9 cellular contexts compared by ENCODE assay signal in genomic region chr11:61964941-61965282, GRCh38. TPM values are rescaled to one million over a fixed set of nuclear protein-coding genes. Genes with fewer than 3 reads are reported as not detected.
DNase-seq lines count a peak whose midpoint lies in the region; ATAC-seq, FAIRE-seq and TF ChIP-seq lines count a peak whose summit lies in the region.
"Had no signal": no experiment of that assay in that cellular context is flagged by ENCODE, and none has a peak within 500 bp of the region (broad histone marks: within the 10 kb centered on the region; RNA-seq: fewer than 3 reads in every experiment).

No MANE protein-coding gene starts in this region.

- no peak overlapping the region for H3K27ac ChIP-seq in CD4-positive, alpha-beta T cell (ENCODE audit: low read depth, low read length)
- H3K27ac ChIP-seq in Peyer's patch (peak overlapping the region; percentile 100), pancreas (peak overlapping the region in 2 of 4 donors; percentile 99)
- H3K27ac ChIP-seq: cardiac muscle cell had no signal

- ATAC-seq in CD4-positive, alpha-beta T cell (ENCODE audit: poor library complexity) = no peak
- no peak for ATAC-seq in pancreas

- peak in 1 of 10 experiments; percentile 18 for DNase-seq in CD4-positive, alpha-beta T cell
- DNase-seq in Peyer's patch (no peak), epithelial cell of esophagus (ENCODE audit: low read depth) (no peak), pancreas (no peak), epidermal melanocyte (ENCODE audit: insufficient read length, low spot score) (no peak), retina (no peak), kidney tubule cell (ENCODE audit: low spot score) (no peak)
- DNase-seq in activated CD4-positive, alpha-beta T cell treated with anti-CD3 and anti-CD28 coated beads for 1 hour = no peak

- H3K4me1 Mint-ChIP-seq in CD4-positive, alpha-beta T cell (ENCODE audit: low read depth) = peaks cover 60% of the 10 kb centered on the region

- H3K27me3 Mint-ChIP-seq in CD4-positive, alpha-beta T cell = peaks cover 4% of the 10 kb centered on the region

- no peak for TF ChIP-seq CTCF in CD4-positive, alpha-beta T cell (IDR thresholded peaks at IDR 0.05)
- TF ChIP-seq CTCF in Peyer's patch (IDR thresholded peaks at IDR 0.05) (no peak), epithelial cell of esophagus (IDR thresholded peaks at IDR 0.05; ENCODE audit: insufficient read depth, low read depth, low read length, missing control alignments) (no peak), pancreas (IDR thresholded peaks at IDR 0.05) (no peak)

- 43 to 49% methylated on average over 2 of the region's 2 CpGs for WGBS in pancreas, 2 donors

- H3K27me3 ChIP-seq in CD4-positive, alpha-beta T cell (ENCODE audit: control insufficient read depth, insufficient read depth, low read length) = no peaks in the 10 kb centered on the region
- no peaks in the 10 kb centered on the region for H3K27me3 ChIP-seq in Peyer's patch
- H3K27me3 ChIP-seq in pancreas = no peaks in the 10 kb centered on the region
- H3K27me3 ChIP-seq: cardiac muscle cell had no signal

- H3K9me3 Mint-ChIP-seq in CD4-positive, alpha-beta T cell = no peaks in the 10 kb centered on the region

- CTCF ChIA-PET in CD4-positive, alpha-beta T cell (lab: Charles Lee) = interaction anchor here (1.0 to 1.4 kb wide), 4 partner anchors 17 to 117 kb away, joined by 4 to 7 read pairs (median 5); no protein-coding TSS in a partner anchor

- TF ChIP-seq POLR2A in Peyer's patch (IDR thresholded peaks at IDR 0.05) = no peak

- H3K4me3 Mint-ChIP-seq in CD4-positive, alpha-beta T cell = peak overlapping the region; percentile 99

- FAIRE-seq in pancreas (lab: Jason Lieb, UNC) = no peak

- POLR2A ChIA-PET in CD4-positive, alpha-beta T cell (lab: Charles Lee) = interaction anchor here (0.7 to 5.1 kb wide), 2 partner anchors 20 to 62 kb away, joined by 3 to 177 read pairs; no protein-coding TSS in a partner anchor

- H3K27ac Mint-ChIP-seq in CD4-positive, alpha-beta T cell = peak overlapping the region; percentile 84

- H3K4me1 ChIP-seq in Peyer's patch (peaks cover 4 to 69% (median 26%) of the 10 kb centered on the region in 4 donors), pancreas (peaks cover 8 to 35% (median 19%) of the 10 kb centered on the region in 3 donors)

- H3K36me3 ChIP-seq in Peyer's patch = peaks cover 0 to 22% (median 0%) of the 10 kb centered on the region in 3 donors
- peaks cover 0 to 27% (median 10%) of the 10 kb centered on the region in 3 donors for H3K36me3 ChIP-seq in pancreas

- intact Hi-C loops in CD4-positive, alpha-beta T cell (cut with DNase I, micrococcal nuclease) = loop anchor here (2.0 to 10.0 kb wide), 6 partner anchors 68 to 1058 kb away; partner anchors contain the start of genes AHNAK (in 1 of the 2), FEN1 (in 1 of the 2), PRPF19 (in 1 of the 2) and SYT7 (in 1 of the 2)
- intact Hi-C loops in pancreas (cut with DNase I) = no loop called here

- peaks cover 58% of the 10 kb centered on the region for H3K36me3 Mint-ChIP-seq in CD4-positive, alpha-beta T cell (ENCODE audit: low read depth)

- H3K9me3 ChIP-seq in CD4-positive, alpha-beta T cell (ENCODE audit: control insufficient read depth, low read length) = no peaks in the 10 kb centered on the region
- H3K9me3 ChIP-seq in Peyer's patch (no peaks in the 10 kb centered on the region), pancreas (no peaks in the 10 kb centered on the region)

- H3K4me3 ChIP-seq in Peyer's patch (peak overlapping the region; percentile 85 to 99 (median 96)), epithelial cell of esophagus (ENCODE audit: low read length) (peak overlapping the region; percentile 96), pancreas (peak overlapping the region; percentile 63 to 91 (median 73))

RNA-seq across cellular contexts. Expression of gene FTH1, which starts 2.5 kb away (rescaled TPM):
- total RNA-seq in CD4-positive, alpha-beta T cell = 1,000 to 10,000 TPM; 2,313 to 2,400 TPM
- total RNA-seq in Peyer's patch = 1,000 to 10,000 TPM; 3,399 to 5,471 (median 4,336) TPM
- 1,000 to 10,000 TPM; 1,217 to 1,772 (median 1,396) TPM for total RNA-seq in pancreas
- polyA plus RNA-seq in pancreas = 1,000 to 10,000 TPM; 1,114 to 1,632 TPM

RNA-seq across cellular contexts. Expression of gene BEST1, which starts 14.8 kb away (rescaled TPM):
- total RNA-seq in CD4-positive, alpha-beta T cell = under 1 TPM; 0.14 to 0.25 TPM
- total RNA-seq in Peyer's patch (1 to 10 TPM in 3 of 4 donors, under 1 TPM in 1; 0.47 to 4.1 (median 2.3) TPM), pancreas (1 to 10 TPM in 3 of 6 donors, under 1 TPM in 3; 0.43 to 2.4 (median 0.98) TPM)
- 1 to 10 TPM; 1.2 to 1.7 TPM for polyA plus RNA-seq in pancreas

RNA-seq across cellular contexts. Expression of gene RAB3IL1, which starts 47.5 kb away (rescaled TPM):
- not detected for total RNA-seq in CD4-positive, alpha-beta T cell
- total RNA-seq in Peyer's patch = 10 to 100 TPM in 1 of 4 donors, 1 to 10 TPM in 3; 1.1 to 28.1 (median 5.7) TPM
- 1 to 10 TPM; 1.9 to 5.6 (median 2.6) TPM for total RNA-seq in pancreas
- polyA plus RNA-seq in pancreas = 1 to 10 TPM; 3.4 to 4.2 TPM

Comparison
In these comparisons a context has a peak if more than half of its experiments do, and no peak if none do; other contexts are left out.
1. intact Hi-C loops: an anchor here in CD4-positive, alpha-beta T cell (2.0 to 10.0 kb wide); none called in pancreas.